Comparison of ENCODE assay signal across 8 cellular contexts in the genomic region with DNA sequence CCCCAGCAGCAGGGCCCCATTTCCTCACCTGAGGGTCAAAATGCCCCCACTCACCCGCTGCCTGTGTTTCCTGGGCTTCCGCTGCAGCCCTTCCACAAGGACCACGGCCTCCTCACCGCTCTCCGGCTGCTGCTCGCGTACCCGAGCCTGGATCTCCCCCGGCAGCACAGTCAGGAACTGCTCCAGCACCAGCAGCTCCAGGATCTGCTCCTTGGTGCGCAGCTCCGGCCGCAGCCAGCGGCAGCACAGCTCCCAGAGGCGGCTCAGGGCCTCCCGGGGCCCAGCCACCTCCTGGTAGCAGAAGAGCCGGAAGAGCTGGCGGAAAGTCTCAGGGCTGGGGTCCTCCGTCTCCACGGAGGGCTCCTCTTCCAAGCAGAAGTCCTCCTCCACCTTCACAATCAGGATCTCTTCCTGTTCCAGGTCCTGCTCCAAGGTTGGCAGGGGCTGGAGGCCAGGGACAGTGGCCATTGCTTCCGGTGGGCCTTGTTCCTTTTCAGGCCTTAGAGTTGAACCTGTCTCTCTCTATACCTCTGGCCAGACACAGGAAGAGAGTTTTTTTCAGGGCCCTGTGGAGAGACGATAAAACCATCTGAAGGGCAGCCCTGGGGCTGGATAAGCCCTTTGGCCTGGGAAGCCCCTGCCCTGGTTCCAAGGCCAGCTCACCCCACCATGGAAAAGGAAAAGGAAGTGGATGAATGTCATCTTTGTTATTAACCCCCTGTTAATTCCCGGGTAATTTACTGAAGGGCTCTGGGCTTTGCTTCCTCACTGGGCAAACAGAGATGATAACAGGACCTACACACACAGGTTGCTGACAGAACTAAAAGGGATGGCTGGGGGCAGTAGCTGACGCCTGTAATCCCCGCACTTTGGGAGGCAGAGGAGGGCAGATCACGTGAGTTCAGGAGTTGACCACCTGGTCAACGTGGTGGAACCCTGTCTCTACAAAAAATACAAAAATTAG. TPM values are rescaled to one million over a fixed set of nuclear protein-coding genes. Genes with fewer than 3 reads are reported as not detected.
DNase-seq lines count a peak whose midpoint lies in the region; ATAC-seq and TF ChIP-seq lines count a peak whose summit lies in the region.

No MANE protein-coding gene starts in this region.

- 60 to 67% (median 65%) methylated on average over 26 of the region's 26 CpGs for WGBS in heart left ventricle, 4 donors
- WGBS in mesenchymal stem cell: 84% methylated on average over 26 of the region's 26 CpGs
- WGBS in urinary bladder: 75% methylated on average over 26 of the region's 26 CpGs

- H3K4me2 ChIP-seq in mesenchymal stem cell (ENCODE audit: low read length, poor library complexity, severe bottlenecking): peak overlapping the region; percentile 72

- H3K79me1 ChIP-seq in mesenchymal stem cell (replicated peaks; ENCODE audit: low read length, poor library complexity, severe bottlenecking): peaks cover 32% of the 10 kb centered on the region

- H3K4me1 ChIP-seq in heart left ventricle (peaks cover 9 to 37% (median 32%) of the 10 kb centered on the region in 12 donors), mesenchymal stem cell (ENCODE audit: control insufficient read depth, insufficient read depth, low read depth, low read length) (peaks cover 21% of the 10 kb centered on the region), urinary bladder (ENCODE audit: insufficient read depth) (peaks cover 2% of the 10 kb centered on the region)

- TF ChIP-seq CTCF in heart left ventricle (IDR thresholded peaks at IDR 0.05): no peak
- TF ChIP-seq CTCF in brain microvascular endothelial cell (IDR thresholded peaks at IDR 0.05; ENCODE audit: low read depth, low read length, missing control alignments): no peak

- H3K27ac ChIP-seq in heart left ventricle (peak overlapping the region in 9 of 12 donors; percentile 10 to 90 (median 88)), brain microvascular endothelial cell (peak overlapping the region; percentile 47), mesenchymal stem cell (ENCODE audit: low read length, poor library complexity, severe bottlenecking) (no peak overlapping the region), urinary bladder (ENCODE audit: low read depth) (no peak overlapping the region)

- H3K18ac ChIP-seq in mesenchymal stem cell (ENCODE audit: low read depth in 1 of 2, low read length in 2 of 2): no peak overlapping the region

- H3K27me3 ChIP-seq in heart left ventricle (no peaks in the 10 kb centered on the region), brain microvascular endothelial cell (replicated peaks) (no peaks in the 10 kb centered on the region), mesenchymal stem cell (ENCODE audit: control insufficient read depth in 1 of 2, insufficient read depth in 1 of 2, low read length in 2 of 2) (no peaks in the 10 kb centered on the region)

- no peak for TF ChIP-seq POLR2A in heart left ventricle (IDR thresholded peaks at IDR 0.05)

- H3K4ac ChIP-seq in mesenchymal stem cell (ENCODE audit: low read depth in 1 of 2, low read length in 2 of 2): peak overlapping the region in 1 of 2 experiments; percentile 40

- no peak for ATAC-seq in heart left ventricle
- no peak for ATAC-seq in left ventricle myocardium superior
- no peak for ATAC-seq in GM19395 (IDR thresholded peaks at IDR 0.05; ENCODE audit: unreplicated experiment)
- ATAC-seq in GM18870 (IDR thresholded peaks at IDR 0.05; ENCODE audit: unreplicated experiment): no peak

- peak overlapping the region; percentile 36 for H2AK5ac ChIP-seq in mesenchymal stem cell (ENCODE audit: low read length, severe bottlenecking)

- H2AFZ ChIP-seq in mesenchymal stem cell (ENCODE audit: low read depth, low read length): no peak overlapping the region

- H4K91ac ChIP-seq in mesenchymal stem cell (ENCODE audit: low read length): no peak overlapping the region

- in situ Hi-C loops in brain microvascular endothelial cell (cut with HindIII; ENCODE audit: low pct_ligation_motif_present, low sequenced_read_pairs): no loop called here

- H3K14ac ChIP-seq in mesenchymal stem cell (ENCODE audit: low read length in 2 of 2): no peak overlapping the region

- no peak for DNase-seq in heart left ventricle
- DNase-seq in left ventricle myocardium superior: no peak
- DNase-seq in brain microvascular endothelial cell: no peak
- DNase-seq in mesenchymal stem cell: no peak
- DNase-seq in GM19240 (ENCODE audit: insufficient read length, low spot score): no peak

- no peak overlapping the region for H2BK12ac ChIP-seq in mesenchymal stem cell (ENCODE audit: low read length in 2 of 2)

- H4K8ac ChIP-seq in mesenchymal stem cell (ENCODE audit: low read length): peak overlapping the region; percentile 19

- no peak overlapping the region for H2BK15ac ChIP-seq in mesenchymal stem cell (ENCODE audit: low read depth, poor library complexity, severe bottlenecking)

- H3K4me3 ChIP-seq in heart left ventricle: peak overlapping the region in 11 of 12 donors; percentile 76 to 97 (median 89)
- peak overlapping the region; percentile 83 for H3K4me3 ChIP-seq in brain microvascular endothelial cell (ENCODE audit: low read depth, low read length)
- H3K4me3 ChIP-seq in mesenchymal stem cell (ENCODE audit: insufficient read depth in 1 of 2, low read depth in 1 of 2, low read length in 2 of 2): peak overlapping the region; percentile 41 to 94
- peak overlapping the region; percentile 95 for H3K4me3 ChIP-seq in urinary bladder (ENCODE audit: low read depth, low read length)

- no peak overlapping the region for H2BK120ac ChIP-seq in mesenchymal stem cell (ENCODE audit: low read depth, low read length)

- H3K9me3 ChIP-seq in heart left ventricle: no peaks in the 10 kb centered on the region
- H3K9me3 ChIP-seq in mesenchymal stem cell (ENCODE audit: control insufficient read depth, low read length): no peaks in the 10 kb centered on the region

- intact Hi-C loops in heart left ventricle (cut with DNase I) (loop anchor here in 5 of 10 donors (2.0 to 10.0 kb wide), 5 partner anchors 31 to 189 kb away; partner anchors contain the start of genes ROGDI (in 2 of the 5), ANKS3 (in 1 of the 5), DNAAF8 (in 1 of the 5) and GLYR1 (in 1 of the 5)), left ventricle myocardium superior (cut with micrococcal nuclease) (no loop called here)

- H3K23ac ChIP-seq in mesenchymal stem cell (ENCODE audit: low read length in 2 of 2): no peak overlapping the region

- no peak overlapping the region for H2BK5ac ChIP-seq in mesenchymal stem cell (ENCODE audit: low read depth, low read length, poor library complexity, severe bottlenecking)

- peaks cover 0 to 45% (median 39%) of the 10 kb centered on the region in 9 donors for H3K36me3 ChIP-seq in heart left ventricle
- peaks cover 29% of the 10 kb centered on the region for H3K36me3 ChIP-seq in brain microvascular endothelial cell (replicated peaks)
- peaks cover 39 to 43% of the 10 kb centered on the region in 2 experiments for H3K36me3 ChIP-seq in mesenchymal stem cell (ENCODE audit: control insufficient read depth in 1 of 2, insufficient read depth in 2 of 2, low read depth in 1 of 2, low read length in 2 of 2)
- H3K36me3 ChIP-seq in urinary bladder (ENCODE audit: insufficient read depth): peaks cover 3% of the 10 kb centered on the region

- H3K9ac ChIP-seq in mesenchymal stem cell (ENCODE audit: low read length): peak overlapping the region; percentile 94

RNA-seq across cellular contexts. Expression of gene ZNF500, which starts 1.2 kb away (rescaled TPM):
- total RNA-seq in heart left ventricle (10 to 100 TPM in 1 of 9 donors, 1 to 10 TPM in 8; 4.8 to 11.6 (median 6.5) TPM), left ventricle myocardium superior (8.4 TPM), urinary bladder (9.9 TPM)
- polyA plus RNA-seq in heart left ventricle (1 to 10 TPM; 5.7 to 7.1 TPM), urinary bladder (14.4 TPM)
- polyA plus RNA-seq in mesenchymal stem cell (2013, experiment 1 of 2): 5.4 TPM
- 5.4 TPM for polyA plus RNA-seq in mesenchymal stem cell (2013, experiment 2 of 2)

RNA-seq across cellular contexts. Expression of gene SEPTIN12, which starts 22.4 kb away (rescaled TPM):
- total RNA-seq in heart left ventricle (under 1 TPM in 1 of 9 donors, not detected in 8; 0.32 TPM), left ventricle myocardium superior (not detected), urinary bladder (not detected)
- polyA plus RNA-seq in heart left ventricle (not detected), urinary bladder (not detected)
- polyA plus RNA-seq in mesenchymal stem cell (2013, experiment 1 of 2): not detected
- polyA plus RNA-seq in mesenchymal stem cell (2013, experiment 2 of 2): not detected

RNA-seq across cellular contexts. Expression of gene SMIM22, which starts 29.4 kb away (rescaled TPM):
- total RNA-seq in heart left ventricle (not detected), left ventricle myocardium superior (not detected), urinary bladder (13.4 TPM)
- polyA plus RNA-seq in heart left ventricle (not detected), urinary bladder (52.2 TPM)
- polyA plus RNA-seq in mesenchymal stem cell (2013, experiment 1 of 2): not detected
- polyA plus RNA-seq in mesenchymal stem cell (2013, experiment 2 of 2): not detected

RNA-seq across cellular contexts. Expression of gene DNAAF8, which starts 31.5 kb away (rescaled TPM):
- total RNA-seq in heart left ventricle: 1 to 10 TPM in 3 of 9 donors, under 1 TPM in 6; 0.34 to 3.4 (median 0.70) TPM
- 1 to 10 TPM; 1.7 TPM for polyA plus RNA-seq in heart left ventricle
- 0.30 TPM for total RNA-seq in left ventricle myocardium superior
- polyA plus RNA-seq in mesenchymal stem cell (2013, experiment 1 of 2): 1.1 TPM
- polyA plus RNA-seq in mesenchymal stem cell (2013, experiment 2 of 2): 1.2 TPM
- 1.3 TPM for total RNA-seq in urinary bladder
- 1.3 TPM for polyA plus RNA-seq in urinary bladder

RNA-seq across cellular contexts. Expression of gene ANKS3, which starts 31.7 kb away (rescaled TPM):
- 10 to 100 TPM in 2 of 9 donors, 1 to 10 TPM in 7; 5.1 to 12.5 (median 8.6) TPM for total RNA-seq in heart left ventricle
- polyA plus RNA-seq in heart left ventricle: 10 to 100 TPM in 1 of 2 donors, 1 to 10 TPM in 1; 9.8 to 12.7 TPM
- total RNA-seq in left ventricle myocardium superior: 7.8 TPM
- 6.9 TPM for polyA plus RNA-seq in mesenchymal stem cell (2013, experiment 1 of 2)
- polyA plus RNA-seq in mesenchymal stem cell (2013, experiment 2 of 2): 6.4 TPM
- total RNA-seq in urinary bladder: 22.1 TPM
- polyA plus RNA-seq in urinary bladder: 21.6 TPM

Comparison
In these comparisons a context has a peak if more than half of its experiments do, and no peak if none do; other contexts are left out.
1. H3K27ac ChIP-seq: peak in heart left ventricle (9 of 12) and brain microvascular endothelial cell (single experiment); none in mesenchymal stem cell (single experiment) and urinary bladder (single experiment).
2. RNA of gene SMIM22, which starts 29.4 kb away (total RNA-seq): 13.4 TPM in urinary bladder (single experiment); not detected in heart left ventricle and not detected in left ventricle myocardium superior (single experiment); every median in the first group is over 10 times any median in the second.
3. Peak in every context shown above with its lines, with median percentiles within 50 percentile points of each other: H3K4me3 ChIP-seq.